35 cellular contexts compared by ENCODE assay signal in the genomic region with DNA sequence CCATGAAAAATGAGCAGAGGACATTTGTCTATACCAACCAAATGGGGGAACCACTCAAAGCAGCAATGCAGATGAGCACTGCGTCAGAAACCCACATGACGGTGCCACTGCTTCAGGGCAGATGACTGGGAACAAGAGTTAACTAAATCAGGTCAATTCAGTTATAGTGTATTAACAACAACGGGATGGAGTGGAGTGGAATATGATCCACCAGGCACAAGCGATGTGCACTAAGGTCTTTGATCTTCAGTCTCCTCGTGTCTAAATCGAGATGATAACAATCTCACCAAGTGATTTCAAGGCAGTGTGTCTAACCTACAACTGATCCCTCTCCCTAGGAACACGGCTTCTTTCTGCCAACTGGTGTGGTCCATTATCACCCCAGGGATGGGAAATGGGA.
"Had no signal": no experiment of that assay in that cellular context is flagged by ENCODE, and none has a peak within 500 bp of the region (broad histone marks: within the 10 kb centered on the region; RNA-seq: fewer than 3 reads in every experiment).

No MANE protein-coding gene starts in this region.

- H3K36me3 ChIP-seq: adrenal gland, brain microvascular endothelial cell, breast epithelium had no signal

- H3K4me1 Mint-ChIP-seq: activated CD4-positive, alpha-beta T cell treated with anti-CD3 and anti-CD28 coated beads, Interleukin-2, amount 10 ng/mL, durations not matched to agents 24 days and 14 days; activated naive CD8-positive, alpha-beta T cell treated with anti-CD3 and anti-CD28 coated beads for 36 hours; activated T-helper 17 cell treated with anti-CD3 and anti-CD28 coated beads, Interleukin-2, amount 50 U/mL, for 72 hours had no signal

- FAIRE-seq: astrocyte, TTC549 had no signal

- H3K9me3 ChIP-seq: adrenal gland, body of pancreas, breast epithelium had no signal

- H3K9me3 Mint-ChIP-seq: activated B cell treated with CpG ODN at 0.5 μM for 24 hours; activated CD4-positive, alpha-beta T cell treated with anti-CD3 and anti-CD28 coated beads, Interleukin-2, amount 10 ng/mL, durations not matched to agents 24 days and 14 days; activated naive CD4-positive, alpha-beta T cell treated with anti-CD3 and anti-CD28 coated beads for 36 hours; activated naive CD8-positive, alpha-beta T cell treated with anti-CD3 and anti-CD28 coated beads for 36 hours; T-helper 2 cell treated with Interferon-gamma antibody and Interleukin-4, amounts not matched to agents 5 μg/mL and 100 μg/mL, for 36 hours had no signal

- H3K4me1 ChIP-seq: adrenal gland, body of pancreas, breast epithelium had no signal

- H3K27ac Mint-ChIP-seq: activated B cell treated with CpG ODN at 0.5 μM for 24 hours; activated CD4-positive, alpha-beta memory T cell treated with anti-CD3 and anti-CD28 coated beads for 36 hours; activated CD4-positive, alpha-beta T cell treated with anti-CD3 and anti-CD28 coated beads, Interleukin-2, amount 10 ng/mL, durations not matched to agents 24 days and 14 days; activated CD8-positive, alpha-beta T cell treated with anti-CD3 and anti-CD28 coated beads for 36 hours; activated naive CD4-positive, alpha-beta T cell treated with anti-CD3 and anti-CD28 coated beads for 36 hours; activated naive CD4-positive, alpha-beta T cell treated with anti-CD3 and anti-CD28 coated beads, Interleukin-2, amount 50 U/mL, for 72 hours; activated naive CD8-positive, alpha-beta T cell treated with anti-CD3 and anti-CD28 coated beads for 36 hours; activated T-cell treated with anti-CD3 and anti-CD28 coated beads, Interleukin-2, amount 50 U/mL, for 72 hours; activated T-helper 1 cell treated with anti-CD3 and anti-CD28 coated beads, Interleukin-12 subunit alpha, Interleukin-12 subunit beta, Interleukin-2, Interleukin-4 antibody, amounts not matched to agents 30 ng/mL and 10 ng/mL and 1 ng/mL, durations not matched to agents 14 hours and 24 hours and 36 hours; activated T-helper 17 cell treated with anti-CD3 and anti-CD28 coated beads, Interleukin-2, amount 50 U/mL, for 72 hours; T-helper 2 cell treated with Interferon-gamma antibody and Interleukin-4, amounts not matched to agents 5 μg/mL and 100 μg/mL, for 36 hours had no signal

- H3K4me3 Mint-ChIP-seq: activated B cell treated with CpG ODN at 0.5 μM for 24 hours; activated CD4-positive, alpha-beta memory T cell treated with anti-CD3 and anti-CD28 coated beads for 36 hours; activated CD4-positive, alpha-beta T cell treated with anti-CD3 and anti-CD28 coated beads, Interleukin-2, amount 10 ng/mL, durations not matched to agents 24 days and 14 days; activated CD8-positive, alpha-beta T cell treated with anti-CD3 and anti-CD28 coated beads for 36 hours; activated naive CD4-positive, alpha-beta T cell treated with anti-CD3 and anti-CD28 coated beads for 36 hours; activated naive CD8-positive, alpha-beta T cell treated with anti-CD3 and anti-CD28 coated beads for 36 hours; activated T-cell treated with anti-CD3 and anti-CD28 coated beads, Interleukin-2, amount 50 U/mL, for 4 hours; activated T-cell treated with anti-CD3 and anti-CD28 coated beads, Interleukin-2, amount 50 U/mL, for 72 hours; activated T-helper 1 cell treated with anti-CD3 and anti-CD28 coated beads, Interleukin-12 subunit alpha, Interleukin-12 subunit beta, Interleukin-2, Interleukin-4 antibody, amounts not matched to agents 30 ng/mL and 10 ng/mL and 1 ng/mL, durations not matched to agents 14 hours and 24 hours and 36 hours; activated T-helper 17 cell treated with anti-CD3 and anti-CD28 coated beads, Interleukin-2, amount 50 U/mL, for 72 hours; T-helper 2 cell treated with Interferon-gamma antibody and Interleukin-4, amounts not matched to agents 5 μg/mL and 100 μg/mL, for 36 hours had no signal

- H3K27me3 ChIP-seq: adrenal gland, body of pancreas, brain microvascular endothelial cell, breast epithelium had no signal

- H3K4me3 ChIP-seq: adrenal gland, body of pancreas, breast epithelium had no signal

- H3K27ac ChIP-seq: adrenal gland, body of pancreas, brain microvascular endothelial cell, breast epithelium, VCaP had no signal

- H3K36me3 Mint-ChIP-seq: activated naive CD4-positive, alpha-beta T cell treated with anti-CD3 and anti-CD28 coated beads, Interleukin-2, amount 50 U/mL, for 72 hours; activated naive CD8-positive, alpha-beta T cell treated with anti-CD3 and anti-CD28 coated beads for 36 hours had no signal

- DNase-seq: activated B cell treated with CpG ODN at 0.5 μM for 24 hours; activated CD4-positive, alpha-beta memory T cell treated with anti-CD3 and anti-CD28 coated beads for 36 hours; activated CD4-positive, alpha-beta T cell treated with anti-CD3 and anti-CD28 coated beads for 4 hours; activated CD4-positive, alpha-beta T cell treated with anti-CD3 and anti-CD28 coated beads, Interleukin-2, amount 10 ng/mL, durations not matched to agents 24 days and 14 days; activated CD4-positive, alpha-beta T cell treated with anti-CD3 and anti-CD28 coated beads, Interleukin-2, amount 50 U/mL, for 1 hour; activated CD4-positive, alpha-beta T cell treated with anti-CD3 and anti-CD28 coated beads, Interleukin-2, amount 50 U/mL, for 4 hours; activated CD4-positive, CD25-positive, alpha-beta regulatory T cell treated with anti-CD3 and anti-CD28 coated beads, Interleukin-2, amount 50 U/mL, for 72 hours; activated CD8-positive, alpha-beta memory T cell treated with anti-CD3 and anti-CD28 coated beads, Interleukin-2, amount 50 U/mL, for 4 hours; activated CD8-positive, alpha-beta T cell treated with anti-CD3 and anti-CD28 coated beads for 36 hours; activated effector memory CD4-positive, alpha-beta T cell treated with anti-CD3 and anti-CD28 coated beads, Interleukin-2, amount 50 U/mL, for 16 hours; activated gamma-delta T cell treated with Interleukin-2 at 50 U/mL for 16 hours; activated naive CD4-positive, alpha-beta T cell; activated naive CD4-positive, alpha-beta T cell treated with anti-CD3 and anti-CD28 coated beads for 36 hours; activated naive CD4-positive, alpha-beta T cell treated with anti-CD3 and anti-CD28 coated beads, Interleukin-2, amount 50 U/mL, for 16 hours; activated naive CD8-positive, alpha-beta T cell treated with anti-CD3 and anti-CD28 coated beads for 36 hours; activated T-cell treated with anti-CD3 and anti-CD28 coated beads for 4 hours; activated T-cell treated with anti-CD3 and anti-CD28 coated beads, Interleukin-2, amount 50 U/mL, for 1 hour; activated T-cell treated with anti-CD3 and anti-CD28 coated beads, Interleukin-2, amount 50 U/mL, for 4 hours; activated T-cell treated with anti-CD3 and anti-CD28 coated beads, Interleukin-2, amount 50 U/mL, for 72 hours; amniotic stem cell; aorta; body of pancreas; brain microvascular endothelial cell; central memory CD4-positive, alpha-beta T cell; T-helper 2 cell; T-helper 9 cell had no signal

- ATAC-seq: activated CD8-positive, alpha-beta T cell treated with anti-CD3 and anti-CD28 coated beads for 36 hours; activated naive CD4-positive, alpha-beta T cell treated with anti-CD3 and anti-CD28 coated beads, Interleukin-2, amount 50 U/mL, for 72 hours; activated T-cell treated with anti-CD3 and anti-CD28 coated beads, Interleukin-2, amount 50 U/mL, for 4 hours; activated T-cell treated with anti-CD3 and anti-CD28 coated beads, Interleukin-2, amount 50 U/mL, for 72 hours; activated T-helper 17 cell treated with anti-CD3 and anti-CD28 coated beads, Interleukin-2, amount 50 U/mL, for 72 hours; body of pancreas had no signal

- H3K27me3 Mint-ChIP-seq: activated B cell treated with CpG ODN at 0.5 μM for 24 hours; activated CD4-positive, alpha-beta memory T cell treated with anti-CD3 and anti-CD28 coated beads for 36 hours; activated CD4-positive, alpha-beta T cell treated with anti-CD3 and anti-CD28 coated beads, Interleukin-2, amount 10 ng/mL, durations not matched to agents 24 days and 14 days; activated CD8-positive, alpha-beta T cell treated with anti-CD3 and anti-CD28 coated beads for 36 hours; activated naive CD8-positive, alpha-beta T cell treated with anti-CD3 and anti-CD28 coated beads for 36 hours; activated T-helper 17 cell treated with anti-CD3 and anti-CD28 coated beads, Interleukin-2, amount 50 U/mL, for 72 hours had no signal
